Comparison of ENCODE assay signal across 32 cellular contexts in genomic region chr9:109591691-109592090, GRCh38.
"Had no signal": no experiment of that assay in that cellular context is flagged by ENCODE, and none has a peak within 500 bp of the region (broad histone marks: within the 10 kb centered on the region; RNA-seq: fewer than 3 reads in every experiment).

No MANE protein-coding gene starts in this region.

- H3K36me3 Mint-ChIP-seq: activated naive CD4-positive, alpha-beta T cell treated with anti-CD3 and anti-CD28 coated beads, Interleukin-2, amount 50 U/mL, for 24 hours; activated naive CD8-positive, alpha-beta T cell treated with anti-CD3 and anti-CD28 coated beads, Interleukin-2, amount 10 ng/mL, durations not matched to agents 7 days and 5 days had no signal

- H3K27ac ChIP-seq: brain microvascular endothelial cell, Peyer's patch had no signal

- H3K4me3 Mint-ChIP-seq: activated CD4-positive, alpha-beta T cell treated with anti-CD3 and anti-CD28 coated beads, Interleukin-2, amount 10 ng/mL, durations not matched to agents 24 days and 14 days; activated CD8-positive, alpha-beta T cell treated with anti-CD3 and anti-CD28 coated beads for 36 hours; activated naive CD4-positive, alpha-beta T cell treated with anti-CD3 and anti-CD28 coated beads, Interleukin-2, amount 50 U/mL, for 24 hours; activated naive CD8-positive, alpha-beta T cell treated with anti-CD3 and anti-CD28 coated beads, Interleukin-2, amount 10 ng/mL, durations not matched to agents 7 days and 5 days had no signal

- H3K27ac Mint-ChIP-seq: activated CD4-positive, alpha-beta T cell treated with anti-CD3 and anti-CD28 coated beads, Interleukin-2, amount 10 ng/mL, durations not matched to agents 24 days and 14 days; activated CD8-positive, alpha-beta T cell treated with anti-CD3 and anti-CD28 coated beads for 36 hours; activated naive CD4-positive, alpha-beta T cell treated with anti-CD3 and anti-CD28 coated beads, Interleukin-2, amount 50 U/mL, for 24 hours; activated naive CD8-positive, alpha-beta T cell treated with anti-CD3 and anti-CD28 coated beads, Interleukin-2, amount 10 ng/mL, durations not matched to agents 7 days and 5 days; activated T-helper 2 cell treated with anti-CD3 and anti-CD28 coated beads, Interferon-gamma antibody, Interleukin-2, Interleukin-4, amounts not matched to agents 10 μg/mL and 5 μg/mL and 100 μg/mL, durations not matched to agents 14 hours and 24 hours and 36 hours had no signal

- H3K9me3 Mint-ChIP-seq: activated CD4-positive, alpha-beta T cell treated with anti-CD3 and anti-CD28 coated beads, Interleukin-2, amount 10 ng/mL, durations not matched to agents 24 days and 14 days; activated CD8-positive, alpha-beta T cell treated with anti-CD3 and anti-CD28 coated beads for 36 hours; activated naive CD4-positive, alpha-beta T cell treated with anti-CD3 and anti-CD28 coated beads, Interleukin-2, amount 50 U/mL, for 24 hours; activated T-helper 2 cell treated with anti-CD3 and anti-CD28 coated beads, Interferon-gamma antibody, Interleukin-2, Interleukin-4, amounts not matched to agents 10 μg/mL and 5 μg/mL and 100 μg/mL, durations not matched to agents 14 hours and 24 hours and 36 hours had no signal

- DNase-seq: activated CD4-positive, alpha-beta T cell treated with anti-CD3 and anti-CD28 coated beads, Interleukin-2, amount 10 ng/mL, durations not matched to agents 24 days and 14 days; activated CD4-positive, alpha-beta T cell treated with anti-CD3 and anti-CD28 coated beads, Interleukin-2, amount 50 U/mL, for 4 hours; activated CD8-positive, alpha-beta T cell treated with anti-CD3 and anti-CD28 coated beads for 36 hours; activated gamma-delta T cell; activated naive CD4-positive, alpha-beta T cell treated with Interleukin-2 at 50 U/mL for 16 hours; activated naive CD8-positive, alpha-beta T cell treated with anti-CD3 and anti-CD28 coated beads, Interleukin-2, amount 10 ng/mL, durations not matched to agents 7 days and 5 days; activated T-cell treated with anti-CD3 and anti-CD28 coated beads, Interleukin-2, amount 50 U/mL, for 1 hour; amygdala; brain microvascular endothelial cell; central memory CD4-positive, alpha-beta T cell; Kasumi-1; KG1; NCI-H1048; NCI-H1105 treated with DMSO at 0.1 percent for 48 hours; NCI-H1436; NCI-H1694; NCI-H1930; NCI-H2107; NCI-H2171; NCI-H510A; NCI-H82; NK-92 treated with Interleukin-12 subunit alpha and Interleukin-12 subunit beta, amount 100 ng/mL, for 24 hours; PC-3; Peyer's patch; RPMI8226; SIG-M5; SW 1271; T-helper 1 cell; T-helper 2 cell; T-helper 9 cell had no signal

- H3K4me1 Mint-ChIP-seq: activated CD4-positive, alpha-beta T cell treated with anti-CD3 and anti-CD28 coated beads, Interleukin-2, amount 10 ng/mL, durations not matched to agents 24 days and 14 days; activated naive CD4-positive, alpha-beta T cell treated with anti-CD3 and anti-CD28 coated beads, Interleukin-2, amount 50 U/mL, for 24 hours; activated naive CD8-positive, alpha-beta T cell treated with anti-CD3 and anti-CD28 coated beads, Interleukin-2, amount 10 ng/mL, durations not matched to agents 7 days and 5 days had no signal
